1 cellular context compared by ENCODE assay signal in genomic region chr5:1108008-1108864, GRCh38.
TF ChIP-seq lines count a peak whose summit lies in the region.

No MANE protein-coding gene starts in this region.

TF ChIP-seq in H1, 55 proteins besides CTCF, POLR2A, EP300 and RAD21:
- TF ChIP-seq JUND (IDR thresholded peaks at IDR 0.05; ENCODE audit: low read length), result no peak
- TF ChIP-seq JUN (IDR thresholded peaks at IDR 0.05; ENCODE audit: low read depth, low read length), result no peak
- TF ChIP-seq BRCA1 (IDR thresholded peaks at IDR 0.05; ENCODE audit: low read depth, low read length), result no peak
- no peak for TF ChIP-seq TCF12 (IDR thresholded peaks at IDR 0.05; ENCODE audit: low read depth, low read length)
- TF ChIP-seq MAFK (IDR thresholded peaks at IDR 0.05; ENCODE audit: low read depth, low read length), result no peak
- TF ChIP-seq SIN3A (conservative IDR thresholded peaks at IDR 0.05 in 1 of 2, IDR thresholded peaks at IDR 0.05 in 1 of 2; ENCODE audit: low read depth in 1 of 2, low read length in 2 of 2), result no peak
- TF ChIP-seq ATF2 (IDR thresholded peaks at IDR 0.05; ENCODE audit: low read length), result no peak
- no peak for TF ChIP-seq SRF (IDR thresholded peaks at IDR 0.05; ENCODE audit: low read depth, low read length)
- TF ChIP-seq SP2 (IDR thresholded peaks at IDR 0.05; ENCODE audit: low read length), result no peak
